In the genomic region with DNA sequence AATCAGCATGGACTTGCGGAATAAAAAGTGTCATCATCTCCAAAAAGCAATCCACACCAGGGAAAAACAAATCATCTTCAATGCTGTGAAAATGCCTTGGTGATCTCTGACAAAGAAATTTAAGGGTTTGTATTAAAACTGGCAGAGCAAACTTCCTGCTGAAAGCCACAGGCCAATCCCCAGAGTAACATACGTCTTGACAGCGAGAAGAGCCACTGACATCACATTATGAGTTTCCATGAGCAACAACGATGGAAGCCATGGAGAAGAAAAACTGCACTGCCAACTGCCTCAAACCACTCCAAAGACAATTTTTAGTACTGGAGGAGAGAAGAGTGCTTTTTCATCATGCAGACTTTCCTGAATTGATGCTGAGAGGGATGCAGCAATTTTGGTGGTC, we compare ENCODE assay signal across 21 cellular contexts.
"Had no signal": no experiment of that assay in that cellular context is flagged by ENCODE, and none has a peak within 500 bp of the region (broad histone marks: within the 10 kb centered on the region; RNA-seq: fewer than 3 reads in every experiment).

No MANE protein-coding gene starts in this region.

- H3K27me3 ChIP-seq: neural progenitor cell, right lobe of liver, thyroid gland, vagina had no signal

- H3K4me1 ChIP-seq: heart right ventricle, left ventricle myocardium inferior, lower lobe of right lung, neural progenitor cell, parathyroid adenoma, right lobe of liver, thyroid gland, vagina had no signal

- H3K4me3 ChIP-seq: dorsolateral prefrontal cortex, heart right ventricle, left ventricle myocardium inferior, lower lobe of right lung, neural progenitor cell, right lobe of liver, thyroid gland, vagina had no signal

- H3K36me3 ChIP-seq: heart right ventricle, left ventricle myocardium inferior, lower lobe of right lung, neural progenitor cell, right lobe of liver, thyroid gland, vagina had no signal

- H3K27ac ChIP-seq: dorsolateral prefrontal cortex, heart right ventricle, left ventricle myocardium inferior, lower lobe of right lung, neural progenitor cell, parathyroid adenoma, right lobe of liver, thyroid gland, vagina had no signal

- ATAC-seq: heart right ventricle; left colon; lower lobe of right lung; natural killer cell treated with Interleukin-12 subunit alpha and Interleukin-12 subunit beta and Interleukin-15 and Interleukin-18, amount 100 ng/mL, for 72 hours; right lobe of liver; stimulated activated naive B cell treated with anti-CD40 and anti-IgM and Interleukin-4, amounts not matched to agents 10 μg/mL and 1 μg/mL and 100 μg/mL, for 72 hours had no signal

- H3K9me3 ChIP-seq: heart right ventricle, left ventricle myocardium inferior, lower lobe of right lung, right lobe of liver, thyroid gland, vagina had no signal

- DNase-seq: dorsolateral prefrontal cortex; effector CD4-positive, alpha-beta T cell; glutamatergic neuron; heart right ventricle; hippocampal formation; immature natural killer cell; islet precursor cell; kidney glomerular epithelial cell; left colon; left ventricle myocardium inferior; lower lobe of right lung; right lobe of liver; small intestine; stimulated activated CD4-positive, alpha-beta T cell treated with anti-CD3 and anti-CD28 coated beads, Interleukin-15, amount 100 ng/mL, for 24 hours; stimulated activated CD4-positive, alpha-beta T cell treated with anti-CD3 and anti-CD28 coated beads, Interleukin-2, amount 100 ng/mL, for 48 hours; stimulated activated naive B cell treated with anti-CD40 and anti-IgM and Interleukin-4, amounts not matched to agents 10 μg/mL and 1 μg/mL and 100 μg/mL, for 72 hours; thyroid gland had no signal
